Comparison of ENCODE assay signal across 31 cellular contexts in genomic region chr2:101383016-101383541, GRCh38. TPM values are rescaled to one million over a fixed set of nuclear protein-coding genes. Genes with fewer than 3 reads are reported as not detected.
"Had no signal": no experiment of that assay in that cellular context is flagged by ENCODE, and none has a peak within 500 bp of the region (broad histone marks: within the 10 kb centered on the region; RNA-seq: fewer than 3 reads in every experiment).

No MANE protein-coding gene starts in this region.

- H3K27ac ChIP-seq: left lung, lower lobe of right lung, ovary, right atrium auricular region, skin epidermis, stomach, testis, thyroid gland, transverse colon, upper lobe of left lung, vagina had no signal

- DNase-seq: hypothalamus; immature natural killer cell; kidney; left colon; left lung; lower lobe of right lung; mammary epithelial cell; mesenchymal stem cell; naive B cell; ovary; stimulated activated CD4-positive, alpha-beta T cell treated with anti-CD3 and anti-CD28 coated beads, Interleukin-12 subunit alpha, Interleukin-12 subunit beta, amount 100 ng/mL, for 4 hours; stimulated activated CD4-positive, alpha-beta T cell treated with anti-CD3 and anti-CD28 coated beads, Interleukin-15, amount 100 ng/mL, for 24 hours; stimulated activated CD4-positive, alpha-beta T cell treated with anti-CD3 and anti-CD28 coated beads, Interleukin-2, amount 100 ng/mL, for 24 hours; stimulated activated CD4-positive, alpha-beta T cell treated with anti-CD3 and anti-CD28 coated beads, Interleukin-4, amount 100 ng/mL, for 1 hour; stimulated activated naive B cell treated with anti-CD40 and anti-IgM and Interleukin-4, amounts not matched to agents 10 μg/mL and 1 μg/mL and 100 μg/mL, for 72 hours; stimulated activated naive CD8-positive, alpha-beta T cell treated with anti-CD3 and anti-CD28 coated beads, Interleukin-15, Interleukin-2, amounts not matched to agents 100 U/mL and 50 U/mL, for 24 hours; stomach; testis; thyroid gland; transverse colon; upper lobe of left lung had no signal

- FAIRE-seq: islet of Langerhans, kidney had no signal

- H3K9me3 Mint-ChIP-seq: immature natural killer cell; mesothelial cell of epicardium; naive B cell; natural killer cell treated with Interleukin-12 subunit alpha and Interleukin-12 subunit beta and Interleukin-15 and Interleukin-18, amount 100 ng/mL, for 72 hours; stimulated activated naive B cell treated with anti-CD40 and anti-IgM and Interleukin-4, amounts not matched to agents 10 μg/mL and 1 μg/mL and 100 μg/mL, for 72 hours had no signal

- H3K27ac Mint-ChIP-seq: immature natural killer cell; mesothelial cell of epicardium; naive B cell; natural killer cell treated with Interleukin-12 subunit alpha and Interleukin-12 subunit beta and Interleukin-15 and Interleukin-18, amount 100 ng/mL, for 72 hours; progenitor cell of endocrine pancreas; stimulated activated naive B cell treated with anti-CD40 and anti-IgM and Interleukin-4, amounts not matched to agents 10 μg/mL and 1 μg/mL and 100 μg/mL, for 72 hours had no signal

- H3K4me1 ChIP-seq: testis had no signal

- H3K4me3 ChIP-seq: left lung, lower lobe of right lung, ovary, right atrium auricular region, skin epidermis, stomach, testis, thyroid gland, transverse colon, upper lobe of left lung, vagina had no signal

- H3K36me3 Mint-ChIP-seq: immature natural killer cell; mesothelial cell of epicardium; naive B cell; natural killer cell treated with Interleukin-12 subunit alpha and Interleukin-12 subunit beta and Interleukin-15 and Interleukin-18, amount 100 ng/mL, for 72 hours; stimulated activated naive B cell treated with anti-CD40 and anti-IgM and Interleukin-4, amounts not matched to agents 10 μg/mL and 1 μg/mL and 100 μg/mL, for 72 hours had no signal

- H3K4me3 Mint-ChIP-seq: immature natural killer cell; mesothelial cell of epicardium; naive B cell; natural killer cell treated with Interleukin-12 subunit alpha and Interleukin-12 subunit beta and Interleukin-15 and Interleukin-18, amount 100 ng/mL, for 72 hours; stimulated activated naive B cell treated with anti-CD40 and anti-IgM and Interleukin-4, amounts not matched to agents 10 μg/mL and 1 μg/mL and 100 μg/mL, for 72 hours had no signal

- H3K27me3 ChIP-seq: ovary, right atrium auricular region, testis, vagina had no signal

- H3K9me3 ChIP-seq: left lung, lower lobe of right lung, ovary, right atrium auricular region, stomach, testis, thyroid gland, transverse colon, upper lobe of left lung, vagina had no signal

- H3K36me3 ChIP-seq: left lung, lower lobe of right lung, ovary, right atrium auricular region, stomach, thyroid gland, transverse colon, upper lobe of left lung, vagina had no signal

- ATAC-seq: left colon; left lung; lower lobe of right lung; natural killer cell treated with Interleukin-12 subunit alpha and Interleukin-12 subunit beta and Interleukin-15 and Interleukin-18, amount 100 ng/mL, for 72 hours; sciatic nerve; stimulated activated naive B cell treated with anti-CD40 and anti-IgM and Interleukin-4, amounts not matched to agents 10 μg/mL and 1 μg/mL and 100 μg/mL, for 72 hours; stimulated activated naive CD8-positive, alpha-beta T cell treated with anti-CD3 and anti-CD28 coated beads, Interleukin-15, Interleukin-2, amounts not matched to agents 100 U/mL and 50 U/mL, for 24 hours had no signal

RNA-seq across cellular contexts. Expression of gene CREG2, which starts 4.2 kb away (rescaled TPM):
- total RNA-seq: left lung; lower lobe of right lung; mononuclear cell; natural killer cell treated with Interleukin-12 subunit alpha and Interleukin-12 subunit beta and Interleukin-15 and Interleukin-18, amount 100 ng/mL, for 72 hours; sciatic nerve; thyroid gland had no signal
- polyA plus RNA-seq: immature natural killer cell, liver had no signal
